ENCODE assay signal across 9 cellular contexts in the genomic region with DNA sequence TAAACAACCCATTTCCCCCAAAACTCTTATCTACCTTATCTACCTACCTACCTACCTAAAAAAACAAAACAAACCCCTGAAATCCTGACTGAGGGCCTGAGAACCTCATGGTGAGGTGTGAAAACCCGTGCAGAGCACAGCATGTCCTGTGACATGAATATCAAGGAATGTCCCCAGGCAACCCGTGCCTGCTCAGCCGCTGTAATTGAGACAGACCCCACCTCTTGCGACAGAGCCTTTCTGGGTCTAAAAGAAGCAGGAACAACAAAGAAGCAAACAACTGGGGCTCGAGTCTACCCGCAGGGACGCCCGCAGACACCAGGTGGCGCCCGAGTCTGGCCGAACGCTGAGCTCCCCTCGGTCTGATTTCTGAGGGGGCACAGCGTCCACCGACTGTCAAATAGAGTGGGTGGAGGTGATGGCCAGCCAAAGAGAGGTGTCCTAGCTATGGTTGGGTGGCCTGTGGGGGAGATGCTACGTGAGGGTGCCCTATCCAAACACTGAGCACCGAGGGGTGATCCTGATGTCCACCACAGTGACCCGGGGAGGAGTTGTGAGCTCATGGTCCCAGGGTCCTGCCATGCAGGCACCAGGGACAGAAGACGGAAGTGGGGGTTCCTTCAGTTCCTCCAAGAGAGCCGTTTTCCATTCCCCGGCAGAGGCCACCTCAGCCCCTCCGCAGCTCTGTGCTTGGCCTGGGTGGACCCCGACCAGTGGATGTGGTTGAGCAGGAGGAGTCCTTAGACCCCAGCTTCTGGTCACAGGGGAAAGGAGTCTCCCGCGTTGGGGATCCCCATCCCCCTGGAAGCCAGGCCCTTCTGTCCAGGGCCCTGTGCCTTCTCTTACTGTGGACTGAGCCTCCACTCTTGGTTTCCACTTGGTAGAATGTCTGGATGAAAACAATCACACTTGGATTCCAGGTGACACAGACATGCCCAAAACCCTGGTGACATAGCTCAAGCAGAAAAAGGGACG.
A peak's percentile ranks its signal among the peaks of the same experiment; 100 is the strongest.
DNase-seq lines count a peak whose midpoint lies in the region; ATAC-seq and TF ChIP-seq lines count a peak whose summit lies in the region.
"Had no signal": no experiment of that assay in that cellular context is flagged by ENCODE, and none has a peak within 500 bp of the region (broad histone marks: within the 10 kb centered on the region; RNA-seq: fewer than 3 reads in every experiment).

No MANE protein-coding gene starts in this region.

- peak overlapping the region; percentile 51 for H3K27ac Mint-ChIP-seq in CD4-positive, alpha-beta T cell
- H3K27ac Mint-ChIP-seq: IgD-negative memory B cell had no signal

- peak; percentile 51 to 81 (median 62) for DNase-seq in CD4-positive, alpha-beta T cell
- DNase-seq in HCEC 1CT: peak; percentile 49
- DNase-seq in NCI-H2227 treated with DMSO at 0.1 percent for 48 hours (lab: John Stamatoyannopoulos, UW): peak; percentile 50
- peak; percentile 56 for DNase-seq in activated CD4-positive, alpha-beta T cell treated with anti-CD3 and anti-CD28 coated beads for 1 hour
- DNase-seq in central memory CD4-positive, alpha-beta T cell: peak; percentile 43
- peak; percentile 57 to 75 for DNase-seq in left colon
- peak; percentile 83 to 84 for DNase-seq in stimulated activated CD4-positive, alpha-beta T cell treated with anti-CD3 and anti-CD28 coated beads, Interleukin-2, amount 100 ng/mL, for 24 hours

- H3K4me1 Mint-ChIP-seq in CD4-positive, alpha-beta T cell (ENCODE audit: low read depth): peaks cover 8% of the 10 kb centered on the region

- peak; percentile 79 for ATAC-seq in CD4-positive, alpha-beta T cell (ENCODE audit: poor library complexity)
- peak; percentile 65 for ATAC-seq in left colon
- no peak for ATAC-seq in GM21786 (IDR thresholded peaks at IDR 0.05; ENCODE audit: unreplicated experiment)

- H3K4me3 Mint-ChIP-seq in CD4-positive, alpha-beta T cell: no peak overlapping the region

- H3K27me3 ChIP-seq in CD4-positive, alpha-beta T cell (ENCODE audit: control insufficient read depth, insufficient read depth, low read length): peaks cover 3% of the 10 kb centered on the region

- H3K27me3 Mint-ChIP-seq in CD4-positive, alpha-beta T cell: peaks cover 3% of the 10 kb centered on the region

- no peaks in the 10 kb centered on the region for H3K36me3 Mint-ChIP-seq in CD4-positive, alpha-beta T cell (ENCODE audit: low read depth)
- H3K36me3 Mint-ChIP-seq: IgD-negative memory B cell had no signal

- intact Hi-C loops in CD4-positive, alpha-beta T cell (cut with DNase I, micrococcal nuclease): loop anchor here (1.0 to 10.0 kb wide), 7 partner anchors 178 to 1267 kb away; no protein-coding TSS in a partner anchor
- intact Hi-C loops in left colon (cut with DNase I, micrococcal nuclease): loop anchor here in 1 of 2 donors (5.0 to 10.0 kb wide), 4 partner anchors 171 to 1269 kb away; no protein-coding TSS in a partner anchor

- POLR2A ChIA-PET in CD4-positive, alpha-beta T cell (lab: Charles Lee): interaction anchor here (0.9 to 2.1 kb wide), 5 partner anchors 16 to 1058 kb away, joined by 3 to 14 read pairs (median 6); partner anchors contain the start of gene SUPT3H

- H3K27ac ChIP-seq in CD4-positive, alpha-beta T cell (ENCODE audit: low read depth, low read length): no peak overlapping the region

- CTCF ChIA-PET in CD4-positive, alpha-beta T cell (lab: Charles Lee): interaction anchor here (0.6 to 4.8 kb wide), 17 partner anchors 8 to 1275 kb away, joined by 3 to 81 read pairs (median 4); partner anchors contain the start of gene SUPT3H

- H3K9me3 ChIP-seq in CD4-positive, alpha-beta T cell (ENCODE audit: control insufficient read depth, low read length): no peaks in the 10 kb centered on the region

- no peaks in the 10 kb centered on the region for H3K9me3 Mint-ChIP-seq in CD4-positive, alpha-beta T cell

- peak; percentile 95 for TF ChIP-seq CTCF in CD4-positive, alpha-beta T cell (IDR thresholded peaks at IDR 0.05)
